ENCODE assay signal across 8 cellular contexts in genomic region chr5:179822059-179822432, GRCh38. TPM values are rescaled to one million over a fixed set of nuclear protein-coding genes. Genes with fewer than 3 reads are reported as not detected.
DNase-seq lines count a peak whose midpoint lies in the region; ATAC-seq, FAIRE-seq and TF ChIP-seq lines count a peak whose summit lies in the region.

No MANE protein-coding gene starts in this region.

- DNase-seq in T-helper 1 cell (no peak), kidney (no peak), substantia nigra (lab: John Stamatoyannopoulos, UW) (no peak), C1 segment of cervical spinal cord (lab: John Stamatoyannopoulos, UW) (no peak), NCI-H1436 treated with DMSO at 0.1 percent for 48 hours (lab: John Stamatoyannopoulos, UW) (no peak)
- no peak for DNase-seq in activated naive CD8-positive, alpha-beta T cell treated with anti-CD3 and anti-CD28 coated beads, Interleukin-2, amount 10 ng/mL, durations not matched to agents 7 days and 5 days
- no peak for DNase-seq in activated CD8-positive, alpha-beta memory T cell treated with anti-CD3 and anti-CD28 coated beads for 24 hours

- peak overlapping the region; percentile 77 to 84 for H3K4me3 ChIP-seq in kidney (ENCODE audit: low read length in 2 of 2)

- H3K9me3 ChIP-seq in kidney (ENCODE audit: control insufficient read depth in 1 of 2, low read length in 2 of 2), result no peaks in the 10 kb centered on the region

- ATAC-seq in activated naive CD8-positive, alpha-beta T cell treated with anti-CD3 and anti-CD28 coated beads, Interleukin-2, amount 10 ng/mL, durations not matched to agents 7 days and 5 days (ENCODE audit: low read depth), result no peak

- peaks cover 42% of the 10 kb centered on the region for H3K36me3 Mint-ChIP-seq in T-helper 1 cell treated with Interleukin-12 subunit alpha and Interleukin-12 subunit beta and Interleukin-4 antibody, amounts not matched to agents 30 μg/mL and 1 μg/mL, for 36 hours (ENCODE audit: low read depth)
- peaks cover 16% of the 10 kb centered on the region for H3K36me3 Mint-ChIP-seq in activated naive CD8-positive, alpha-beta T cell treated with anti-CD3 and anti-CD28 coated beads, Interleukin-2, amount 10 ng/mL, durations not matched to agents 7 days and 5 days

- peaks cover 39% of the 10 kb centered on the region for H3K4me1 Mint-ChIP-seq in T-helper 1 cell treated with Interleukin-12 subunit alpha and Interleukin-12 subunit beta and Interleukin-4 antibody, amounts not matched to agents 30 μg/mL and 1 μg/mL, for 36 hours (ENCODE audit: low read depth)
- H3K4me1 Mint-ChIP-seq in activated naive CD8-positive, alpha-beta T cell treated with anti-CD3 and anti-CD28 coated beads, Interleukin-2, amount 10 ng/mL, durations not matched to agents 7 days and 5 days, result peaks cover 30% of the 10 kb centered on the region

- no peaks in the 10 kb centered on the region for H3K27me3 Mint-ChIP-seq in T-helper 1 cell treated with Interleukin-12 subunit alpha and Interleukin-12 subunit beta and Interleukin-4 antibody, amounts not matched to agents 30 μg/mL and 1 μg/mL, for 36 hours (ENCODE audit: low read depth)
- no peaks in the 10 kb centered on the region for H3K27me3 Mint-ChIP-seq in activated naive CD8-positive, alpha-beta T cell treated with anti-CD3 and anti-CD28 coated beads, Interleukin-2, amount 10 ng/mL, durations not matched to agents 7 days and 5 days

- H3K4me1 ChIP-seq in kidney (ENCODE audit: control insufficient read depth in 1 of 2, insufficient read depth in 1 of 2, low read depth in 1 of 2, low read length in 2 of 2), result peaks cover 53 to 54% of the 10 kb centered on the region in 2 donors

- peak overlapping the region; percentile 89 for H3K4me3 Mint-ChIP-seq in T-helper 1 cell treated with Interleukin-12 subunit alpha and Interleukin-12 subunit beta and Interleukin-4 antibody, amounts not matched to agents 30 μg/mL and 1 μg/mL, for 36 hours
- H3K4me3 Mint-ChIP-seq in activated naive CD8-positive, alpha-beta T cell treated with anti-CD3 and anti-CD28 coated beads, Interleukin-2, amount 10 ng/mL, durations not matched to agents 7 days and 5 days, result peak overlapping the region; percentile 90

- no peaks in the 10 kb centered on the region for H3K9me3 Mint-ChIP-seq in T-helper 1 cell treated with Interleukin-12 subunit alpha and Interleukin-12 subunit beta and Interleukin-4 antibody, amounts not matched to agents 30 μg/mL and 1 μg/mL, for 36 hours
- no peaks in the 10 kb centered on the region for H3K9me3 Mint-ChIP-seq in activated naive CD8-positive, alpha-beta T cell treated with anti-CD3 and anti-CD28 coated beads, Interleukin-2, amount 10 ng/mL, durations not matched to agents 7 days and 5 days

- no peak for FAIRE-seq in kidney (lab: Jason Lieb, UNC)

- H3K27ac ChIP-seq in kidney (ENCODE audit: low read depth in 2 of 2, low read length in 2 of 2) (peak overlapping the region; percentile 99 to 100), substantia nigra (ENCODE audit: low read depth, low read length, poor library complexity, severe bottlenecking) (peak overlapping the region; percentile 100)

- H3K36me3 ChIP-seq in kidney (ENCODE audit: control insufficient read depth in 1 of 2, insufficient read depth in 2 of 2, low read length in 2 of 2), result peaks cover 21 to 36% of the 10 kb centered on the region in 2 donors

- H3K27ac Mint-ChIP-seq in T-helper 1 cell treated with Interleukin-12 subunit alpha and Interleukin-12 subunit beta and Interleukin-4 antibody, amounts not matched to agents 30 μg/mL and 1 μg/mL, for 36 hours, result peak overlapping the region; percentile 93
- H3K27ac Mint-ChIP-seq in activated naive CD8-positive, alpha-beta T cell treated with anti-CD3 and anti-CD28 coated beads, Interleukin-2, amount 10 ng/mL, durations not matched to agents 7 days and 5 days, result peak overlapping the region; percentile 96

- intact Hi-C loops in kidney (cut with DNase I), result no loop called here

- no peak for TF ChIP-seq CTCF in kidney (IDR thresholded peaks at IDR 0.05; ENCODE audit: borderline replicate concordance, extremely low read depth, insufficient read depth)

- peak overlapping the region; percentile 59 to 99 for H3K9ac ChIP-seq in kidney (ENCODE audit: low read length in 2 of 2)

- POLR2A ChIA-PET in activated naive CD8-positive, alpha-beta T cell treated with anti-CD3 and anti-CD28 coated beads, Interleukin-2, amount 10 ng/mL, durations not matched to agents 7 days and 5 days (lab: Charles Lee), result interaction anchor here (0.6 to 1.1 kb wide), 7 partner anchors 11 to 1440 kb away, joined by 3 to 5 read pairs (median 3); no protein-coding TSS in a partner anchor

RNA-seq across cellular contexts. Expression of gene SQSTM1, which starts 1.3 kb away (rescaled TPM):
- 100 to 1,000 TPM; 196 to 216 TPM for total RNA-seq in activated naive CD8-positive, alpha-beta T cell treated with anti-CD3 and anti-CD28 coated beads, Interleukin-2, amount 10 ng/mL, durations not matched to agents 7 days and 5 days
- total RNA-seq in kidney, result 249 TPM
- polyA plus RNA-seq in kidney (ENCODE audit: insufficient read depth, low read depth, low replicate concordance), result 309 TPM

RNA-seq across cellular contexts. Expression of gene MGAT4B, which starts 15.4 kb away (rescaled TPM):
- total RNA-seq in activated naive CD8-positive, alpha-beta T cell treated with anti-CD3 and anti-CD28 coated beads, Interleukin-2, amount 10 ng/mL, durations not matched to agents 7 days and 5 days, result 100 to 1,000 TPM; 118 TPM
- total RNA-seq in kidney, result 174 TPM
- 79.4 TPM for polyA plus RNA-seq in kidney (ENCODE audit: insufficient read depth, low read depth, low replicate concordance)

RNA-seq across cellular contexts. Expression of gene LTC4S, which starts 28.3 kb away (rescaled TPM):
- total RNA-seq in activated naive CD8-positive, alpha-beta T cell treated with anti-CD3 and anti-CD28 coated beads, Interleukin-2, amount 10 ng/mL, durations not matched to agents 7 days and 5 days, result 1 to 10 TPM; 5.7 to 6.3 TPM
- total RNA-seq in kidney, result 30.6 TPM
- polyA plus RNA-seq in kidney (ENCODE audit: insufficient read depth, low read depth, low replicate concordance), result 20.1 TPM

RNA-seq across cellular contexts. Expression of gene MRNIP, which starts 36.6 kb away (rescaled TPM):
- total RNA-seq in activated naive CD8-positive, alpha-beta T cell treated with anti-CD3 and anti-CD28 coated beads, Interleukin-2, amount 10 ng/mL, durations not matched to agents 7 days and 5 days, result 10 to 100 TPM; 46.1 to 47.4 TPM
- 36.6 TPM for total RNA-seq in kidney
- polyA plus RNA-seq in kidney (ENCODE audit: insufficient read depth, low read depth, low replicate concordance), result 25.3 TPM
